ENCODE assay signal across 1 cellular context in the genomic region with DNA sequence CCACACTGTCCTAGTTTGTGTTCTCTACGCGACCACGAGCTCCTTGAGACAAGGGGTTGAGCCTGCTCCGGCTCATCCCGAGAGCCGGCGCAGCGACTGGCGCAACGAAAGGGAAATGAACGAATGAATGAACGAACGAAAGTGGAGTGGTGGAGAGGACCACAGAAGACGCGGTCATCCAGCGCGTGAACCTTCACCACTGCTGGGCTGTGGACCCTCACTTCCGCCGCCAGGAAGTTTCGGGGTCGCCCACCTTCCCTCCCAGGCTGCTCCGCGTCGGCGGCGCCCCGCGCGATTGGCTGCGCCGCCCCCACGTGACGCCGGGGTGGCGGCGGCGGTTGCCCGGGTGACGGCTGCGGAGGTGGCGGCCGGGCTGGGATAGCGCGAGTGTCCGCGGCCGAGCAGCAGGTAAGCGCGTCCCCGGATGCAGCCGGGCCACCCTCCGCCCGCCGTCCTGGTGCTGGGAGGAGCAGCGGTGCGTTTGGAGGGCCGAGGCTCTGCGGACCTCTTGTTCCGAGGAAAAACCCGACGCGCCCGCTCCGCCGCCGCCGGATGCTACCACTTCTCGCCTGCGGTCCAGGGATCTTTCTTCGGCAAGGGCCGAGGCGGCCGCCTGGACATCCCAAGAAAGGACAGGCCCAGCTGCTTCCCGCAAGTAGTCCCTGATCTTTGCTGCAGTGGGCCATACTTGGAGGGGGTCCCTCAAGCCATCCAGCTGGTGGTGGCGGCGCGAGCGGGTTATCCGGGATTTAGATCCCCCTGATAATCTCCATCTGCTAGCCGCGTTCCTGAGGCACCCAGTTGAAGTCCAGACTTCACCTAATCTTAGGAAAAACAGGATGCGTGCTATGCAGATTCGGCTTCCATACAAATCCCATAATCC.
TF ChIP-seq lines count a peak whose summit lies in the region.

A gene with protein sequence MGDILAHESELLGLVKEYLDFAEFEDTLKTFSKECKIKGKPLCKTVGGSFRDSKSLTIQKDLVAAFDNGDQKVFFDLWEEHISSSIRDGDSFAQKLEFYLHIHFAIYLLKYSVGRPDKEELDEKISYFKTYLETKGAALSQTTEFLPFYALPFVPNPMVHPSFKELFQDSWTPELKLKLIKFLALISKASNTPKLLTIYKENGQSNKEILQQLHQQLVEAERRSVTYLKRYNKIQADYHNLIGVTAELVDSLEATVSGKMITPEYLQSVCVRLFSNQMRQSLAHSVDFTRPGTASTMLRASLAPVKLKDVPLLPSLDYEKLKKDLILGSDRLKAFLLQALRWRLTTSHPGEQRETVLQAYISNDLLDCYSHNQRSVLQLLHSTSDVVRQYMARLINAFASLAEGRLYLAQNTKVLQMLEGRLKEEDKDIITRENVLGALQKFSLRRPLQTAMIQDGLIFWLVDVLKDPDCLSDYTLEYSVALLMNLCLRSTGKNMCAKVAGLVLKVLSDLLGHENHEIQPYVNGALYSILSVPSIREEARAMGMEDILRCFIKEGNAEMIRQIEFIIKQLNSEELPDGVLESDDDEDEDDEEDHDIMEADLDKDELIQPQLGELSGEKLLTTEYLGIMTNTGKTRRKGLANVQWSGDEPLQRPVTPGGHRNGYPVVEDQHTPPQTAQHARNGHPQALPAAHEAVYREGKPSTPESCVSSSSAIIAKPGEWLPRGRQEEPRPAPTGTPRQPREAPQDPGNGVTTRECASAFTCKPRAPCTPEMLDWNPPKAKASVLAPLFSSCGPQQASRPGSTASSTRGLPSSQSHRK (plus strand): TSS at position 341 of the 883 bp plus-strand sequence. CDS start 7,608 bp downstream, outside the sequence.

TF ChIP-seq in HepG2, 621 proteins besides CTCF, POLR2A, EP300 and RAD21 (continued from another document and continues in another):
- TF ChIP-seq ZNF549 (CRISPR knock-in tag; IDR thresholded peaks at IDR 0.05) (no peak), KLF6 (CRISPR knock-in tag; IDR thresholded peaks at IDR 0.05) (peak; percentile 19; the same call in 1 of the 2 replicates), ZNF34 (CRISPR knock-in tag; IDR thresholded peaks at IDR 0.05; ENCODE audit: borderline replicate concordance) (peak; percentile 89), ZNF598 (CRISPR knock-in tag; IDR thresholded peaks at IDR 0.05; ENCODE audit: borderline replicate concordance) (0 out of 2 replicates have a peak, but pooled peaks have one; percentile 92), ZBTB20 (CRISPR knock-in tag; IDR thresholded peaks at IDR 0.05; ENCODE audit: borderline replicate concordance, low read depth) (no peak; the same call in 1 of the 2 replicates), PHF8 (CRISPR knock-in tag; IDR thresholded peaks at IDR 0.05) (peak; percentile 94), RCOR2 (CRISPR knock-in tag; IDR thresholded peaks at IDR 0.05) (no peak), ZSCAN29 (CRISPR knock-in tag; conservative IDR thresholded peaks at IDR 0.05) (peak; percentile 93), MTA1 (CRISPR knock-in tag; IDR thresholded peaks at IDR 0.05; ENCODE audit: borderline replicate concordance) (peak; percentile 91; the same call in 1 of the 2 replicates), ZNF501 (CRISPR knock-in tag; IDR thresholded peaks at IDR 0.05) (peak; percentile 30; the same call in 1 of the 2 replicates), ZFYVE20 (CRISPR knock-in tag; IDR thresholded peaks at IDR 0.05; ENCODE audit: borderline replicate concordance, low read depth) (no peak), U2AF2 (IDR thresholded peaks at IDR 0.05; ENCODE audit: low read depth, low read length) (peak; percentile 77; the same call in 1 of the 2 replicates), ZNF780A (CRISPR knock-in tag; IDR thresholded peaks at IDR 0.05) (no peak), ZNF282 (IDR thresholded peaks at IDR 0.05; ENCODE audit: partially characterized antibody) (no peak), ZNF713 (CRISPR knock-in tag; IDR thresholded peaks at IDR 0.05) (peak; percentile 84), ZFP1 (CRISPR knock-in tag; IDR thresholded peaks at IDR 0.05) (no peak)
- TF ChIP-seq, protein P1, sequence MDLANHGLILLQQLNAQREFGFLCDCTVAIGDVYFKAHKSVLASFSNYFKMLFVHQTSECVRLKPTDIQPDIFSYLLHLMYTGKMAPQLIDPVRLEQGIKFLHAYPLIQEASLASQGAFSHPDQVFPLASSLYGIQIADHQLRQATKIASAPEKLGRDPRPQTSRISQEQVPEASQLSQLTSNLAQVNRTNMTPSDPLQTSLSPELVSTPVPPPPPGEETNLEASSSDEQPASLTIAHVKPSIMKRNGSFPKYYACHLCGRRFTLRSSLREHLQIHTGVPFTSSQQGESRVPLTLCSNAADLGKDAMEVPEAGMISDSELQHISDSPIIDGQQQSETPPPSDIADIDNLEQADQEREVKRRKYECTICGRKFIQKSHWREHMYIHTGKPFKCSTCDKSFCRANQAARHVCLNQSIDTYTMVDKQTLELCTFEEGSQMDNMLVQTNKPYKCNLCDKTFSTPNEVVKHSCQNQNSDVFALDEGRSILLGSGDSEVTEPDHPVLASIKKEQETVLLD (CRISPR knock-in tag; IDR thresholded peaks at IDR 0.05; ENCODE audit: low read depth), result peak; percentile 42; the same call in 1 of the 2 replicates
- TF ChIP-seq, protein P2, sequence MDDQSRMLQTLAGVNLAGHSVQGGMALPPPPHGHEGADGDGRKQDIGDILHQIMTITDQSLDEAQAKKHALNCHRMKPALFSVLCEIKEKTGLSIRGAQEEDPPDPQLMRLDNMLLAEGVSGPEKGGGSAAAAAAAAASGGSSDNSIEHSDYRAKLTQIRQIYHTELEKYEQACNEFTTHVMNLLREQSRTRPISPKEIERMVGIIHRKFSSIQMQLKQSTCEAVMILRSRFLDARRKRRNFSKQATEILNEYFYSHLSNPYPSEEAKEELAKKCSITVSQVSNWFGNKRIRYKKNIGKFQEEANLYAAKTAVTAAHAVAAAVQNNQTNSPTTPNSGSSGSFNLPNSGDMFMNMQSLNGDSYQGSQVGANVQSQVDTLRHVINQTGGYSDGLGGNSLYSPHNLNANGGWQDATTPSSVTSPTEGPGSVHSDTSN (CRISPR knock-in tag; IDR thresholded peaks at IDR 0.05; ENCODE audit: borderline replicate concordance), result no peak
- TF ChIP-seq, protein P3, sequence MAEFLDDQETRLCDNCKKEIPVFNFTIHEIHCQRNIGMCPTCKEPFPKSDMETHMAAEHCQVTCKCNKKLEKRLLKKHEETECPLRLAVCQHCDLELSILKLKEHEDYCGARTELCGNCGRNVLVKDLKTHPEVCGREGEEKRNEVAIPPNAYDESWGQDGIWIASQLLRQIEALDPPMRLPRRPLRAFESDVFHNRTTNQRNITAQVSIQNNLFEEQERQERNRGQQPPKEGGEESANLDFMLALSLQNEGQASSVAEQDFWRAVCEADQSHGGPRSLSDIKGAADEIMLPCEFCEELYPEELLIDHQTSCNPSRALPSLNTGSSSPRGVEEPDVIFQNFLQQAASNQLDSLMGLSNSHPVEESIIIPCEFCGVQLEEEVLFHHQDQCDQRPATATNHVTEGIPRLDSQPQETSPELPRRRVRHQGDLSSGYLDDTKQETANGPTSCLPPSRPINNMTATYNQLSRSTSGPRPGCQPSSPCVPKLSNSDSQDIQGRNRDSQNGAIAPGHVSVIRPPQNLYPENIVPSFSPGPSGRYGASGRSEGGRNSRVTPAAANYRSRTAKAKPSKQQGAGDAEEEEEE (CRISPR knock-in tag; IDR thresholded peaks at IDR 0.05; ENCODE audit: borderline replicate concordance), result no peak; the same call in 1 of the 2 replicates
- TF ChIP-seq, protein P4, sequence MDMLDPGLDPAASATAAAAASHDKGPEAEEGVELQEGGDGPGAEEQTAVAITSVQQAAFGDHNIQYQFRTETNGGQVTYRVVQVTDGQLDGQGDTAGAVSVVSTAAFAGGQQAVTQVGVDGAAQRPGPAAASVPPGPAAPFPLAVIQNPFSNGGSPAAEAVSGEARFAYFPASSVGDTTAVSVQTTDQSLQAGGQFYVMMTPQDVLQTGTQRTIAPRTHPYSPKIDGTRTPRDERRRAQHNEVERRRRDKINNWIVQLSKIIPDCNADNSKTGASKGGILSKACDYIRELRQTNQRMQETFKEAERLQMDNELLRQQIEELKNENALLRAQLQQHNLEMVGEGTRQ (IDR thresholded peaks at IDR 0.05; ENCODE audit: low read depth, low read length), result peak; percentile 96
- TF ChIP-seq, protein P4 (CRISPR knock-in tag; IDR thresholded peaks at IDR 0.05; ENCODE audit: borderline replicate concordance), result peak; percentile 86; the same call in 1 of the 2 replicates
- TF ChIP-seq, protein P5, sequence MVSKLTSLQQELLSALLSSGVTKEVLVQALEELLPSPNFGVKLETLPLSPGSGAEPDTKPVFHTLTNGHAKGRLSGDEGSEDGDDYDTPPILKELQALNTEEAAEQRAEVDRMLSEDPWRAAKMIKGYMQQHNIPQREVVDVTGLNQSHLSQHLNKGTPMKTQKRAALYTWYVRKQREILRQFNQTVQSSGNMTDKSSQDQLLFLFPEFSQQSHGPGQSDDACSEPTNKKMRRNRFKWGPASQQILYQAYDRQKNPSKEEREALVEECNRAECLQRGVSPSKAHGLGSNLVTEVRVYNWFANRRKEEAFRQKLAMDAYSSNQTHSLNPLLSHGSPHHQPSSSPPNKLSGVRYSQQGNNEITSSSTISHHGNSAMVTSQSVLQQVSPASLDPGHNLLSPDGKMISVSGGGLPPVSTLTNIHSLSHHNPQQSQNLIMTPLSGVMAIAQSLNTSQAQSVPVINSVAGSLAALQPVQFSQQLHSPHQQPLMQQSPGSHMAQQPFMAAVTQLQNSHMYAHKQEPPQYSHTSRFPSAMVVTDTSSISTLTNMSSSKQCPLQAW (CRISPR knock-in tag; IDR thresholded peaks at IDR 0.05), result 0 out of 2 replicates have a peak, but pooled peaks have one; percentile 7
- TF ChIP-seq, protein P6, sequence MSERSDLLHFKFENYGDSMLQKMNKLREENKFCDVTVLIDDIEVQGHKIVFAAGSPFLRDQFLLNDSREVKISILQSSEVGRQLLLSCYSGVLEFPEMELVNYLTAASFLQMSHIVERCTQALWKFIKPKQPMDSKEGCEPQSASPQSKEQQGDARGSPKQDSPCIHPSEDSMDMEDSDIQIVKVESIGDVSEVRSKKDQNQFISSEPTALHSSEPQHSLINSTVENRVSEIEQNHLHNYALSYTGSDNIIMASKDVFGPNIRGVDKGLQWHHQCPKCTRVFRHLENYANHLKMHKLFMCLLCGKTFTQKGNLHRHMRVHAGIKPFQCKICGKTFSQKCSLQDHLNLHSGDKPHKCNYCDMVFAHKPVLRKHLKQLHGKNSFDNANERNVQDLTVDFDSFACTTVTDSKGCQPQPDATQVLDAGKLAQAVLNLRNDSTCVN (CRISPR knock-in tag; IDR thresholded peaks at IDR 0.05; ENCODE audit: borderline replicate concordance), result no peak
- TF ChIP-seq, protein P7, sequence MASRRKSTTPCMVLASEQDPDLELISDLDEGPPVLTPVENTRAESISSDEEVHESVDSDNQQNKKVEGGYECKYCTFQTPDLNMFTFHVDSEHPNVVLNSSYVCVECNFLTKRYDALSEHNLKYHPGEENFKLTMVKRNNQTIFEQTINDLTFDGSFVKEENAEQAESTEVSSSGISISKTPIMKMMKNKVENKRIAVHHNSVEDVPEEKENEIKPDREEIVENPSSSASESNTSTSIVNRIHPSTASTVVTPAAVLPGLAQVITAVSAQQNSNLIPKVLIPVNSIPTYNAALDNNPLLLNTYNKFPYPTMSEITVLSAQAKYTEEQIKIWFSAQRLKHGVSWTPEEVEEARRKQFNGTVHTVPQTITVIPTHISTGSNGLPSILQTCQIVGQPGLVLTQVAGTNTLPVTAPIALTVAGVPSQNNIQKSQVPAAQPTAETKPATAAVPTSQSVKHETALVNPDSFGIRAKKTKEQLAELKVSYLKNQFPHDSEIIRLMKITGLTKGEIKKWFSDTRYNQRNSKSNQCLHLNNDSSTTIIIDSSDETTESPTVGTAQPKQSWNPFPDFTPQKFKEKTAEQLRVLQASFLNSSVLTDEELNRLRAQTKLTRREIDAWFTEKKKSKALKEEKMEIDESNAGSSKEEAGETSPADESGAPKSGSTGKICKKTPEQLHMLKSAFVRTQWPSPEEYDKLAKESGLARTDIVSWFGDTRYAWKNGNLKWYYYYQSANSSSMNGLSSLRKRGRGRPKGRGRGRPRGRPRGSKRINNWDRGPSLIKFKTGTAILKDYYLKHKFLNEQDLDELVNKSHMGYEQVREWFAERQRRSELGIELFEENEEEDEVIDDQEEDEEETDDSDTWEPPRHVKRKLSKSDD (CRISPR knock-in tag; IDR thresholded peaks at IDR 0.05; ENCODE audit: low read depth), result peak; percentile 90
- TF ChIP-seq, protein P8, sequence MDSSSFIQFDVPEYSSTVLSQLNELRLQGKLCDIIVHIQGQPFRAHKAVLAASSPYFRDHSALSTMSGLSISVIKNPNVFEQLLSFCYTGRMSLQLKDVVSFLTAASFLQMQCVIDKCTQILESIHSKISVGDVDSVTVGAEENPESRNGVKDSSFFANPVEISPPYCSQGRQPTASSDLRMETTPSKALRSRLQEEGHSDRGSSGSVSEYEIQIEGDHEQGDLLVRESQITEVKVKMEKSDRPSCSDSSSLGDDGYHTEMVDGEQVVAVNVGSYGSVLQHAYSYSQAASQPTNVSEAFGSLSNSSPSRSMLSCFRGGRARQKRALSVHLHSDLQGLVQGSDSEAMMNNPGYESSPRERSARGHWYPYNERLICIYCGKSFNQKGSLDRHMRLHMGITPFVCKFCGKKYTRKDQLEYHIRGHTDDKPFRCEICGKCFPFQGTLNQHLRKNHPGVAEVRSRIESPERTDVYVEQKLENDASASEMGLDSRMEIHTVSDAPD (CRISPR knock-in tag; IDR thresholded peaks at IDR 0.05), result no peak
- TF ChIP-seq, protein P9, sequence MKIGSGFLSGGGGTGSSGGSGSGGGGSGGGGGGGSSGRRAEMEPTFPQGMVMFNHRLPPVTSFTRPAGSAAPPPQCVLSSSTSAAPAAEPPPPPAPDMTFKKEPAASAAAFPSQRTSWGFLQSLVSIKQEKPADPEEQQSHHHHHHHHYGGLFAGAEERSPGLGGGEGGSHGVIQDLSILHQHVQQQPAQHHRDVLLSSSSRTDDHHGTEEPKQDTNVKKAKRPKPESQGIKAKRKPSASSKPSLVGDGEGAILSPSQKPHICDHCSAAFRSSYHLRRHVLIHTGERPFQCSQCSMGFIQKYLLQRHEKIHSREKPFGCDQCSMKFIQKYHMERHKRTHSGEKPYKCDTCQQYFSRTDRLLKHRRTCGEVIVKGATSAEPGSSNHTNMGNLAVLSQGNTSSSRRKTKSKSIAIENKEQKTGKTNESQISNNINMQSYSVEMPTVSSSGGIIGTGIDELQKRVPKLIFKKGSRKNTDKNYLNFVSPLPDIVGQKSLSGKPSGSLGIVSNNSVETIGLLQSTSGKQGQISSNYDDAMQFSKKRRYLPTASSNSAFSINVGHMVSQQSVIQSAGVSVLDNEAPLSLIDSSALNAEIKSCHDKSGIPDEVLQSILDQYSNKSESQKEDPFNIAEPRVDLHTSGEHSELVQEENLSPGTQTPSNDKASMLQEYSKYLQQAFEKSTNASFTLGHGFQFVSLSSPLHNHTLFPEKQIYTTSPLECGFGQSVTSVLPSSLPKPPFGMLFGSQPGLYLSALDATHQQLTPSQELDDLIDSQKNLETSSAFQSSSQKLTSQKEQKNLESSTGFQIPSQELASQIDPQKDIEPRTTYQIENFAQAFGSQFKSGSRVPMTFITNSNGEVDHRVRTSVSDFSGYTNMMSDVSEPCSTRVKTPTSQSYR (CRISPR knock-in tag; IDR thresholded peaks at IDR 0.05; ENCODE audit: borderline replicate concordance), result no peak
